ENCODE assay signal across 8 cellular contexts in genomic region chr4:4859799-4860380, GRCh38. TPM values are rescaled to one million over a fixed set of nuclear protein-coding genes. Genes with fewer than 3 reads are reported as not detected.
A peak's percentile ranks its signal among the peaks of the same experiment; 100 is the strongest.
DNase-seq lines count a peak whose midpoint lies in the region; ATAC-seq and TF ChIP-seq lines count a peak whose summit lies in the region.

No MANE protein-coding gene starts in this region.

- H3K27ac Mint-ChIP-seq in stimulated activated effector memory CD8-positive, alpha-beta T cell treated with anti-CD3 and anti-CD28 coated beads, Interleukin-12 subunit alpha, Interleukin-12 subunit beta, amount 100 ng/mL, for 72 hours, result no peak overlapping the region

- no peak for TF ChIP-seq RAD21 in SK-N-SH (IDR thresholded peaks at IDR 0.05; ENCODE audit: low read length)

- DNase-seq in SK-N-SH (peak; percentile 71), right atrium auricular region (ENCODE audit: low spot score) (no peak), DMS153 (lab: John Stamatoyannopoulos, UW) (no peak), NCI-H1048 (lab: John Stamatoyannopoulos, UW) (no peak)
- peak in 1 of 2 donors; percentile 54 for DNase-seq in stimulated activated effector memory CD8-positive, alpha-beta T cell treated with anti-CD3 and anti-CD28 coated beads, Interleukin-12 subunit alpha, Interleukin-12 subunit beta, amount 100 ng/mL, for 72 hours (ENCODE audit: low spot score in 2 of 2)
- DNase-seq in activated CD4-positive, alpha-beta T cell treated with anti-CD3 and anti-CD28 coated beads for 1 hour, result no peak

- ATAC-seq in GM18867 (IDR thresholded peaks at IDR 0.05; ENCODE audit: unreplicated experiment), result peak; percentile 39
- peak; percentile 33 for ATAC-seq in HG02840 (IDR thresholded peaks at IDR 0.05; ENCODE audit: low FRiP score, unreplicated experiment)
- ATAC-seq in stimulated activated effector memory CD8-positive, alpha-beta T cell treated with anti-CD3 and anti-CD28 coated beads, Interleukin-12 subunit alpha, Interleukin-12 subunit beta, amount 100 ng/mL, for 72 hours, result peak; percentile 29

- H3K27ac ChIP-seq in SK-N-SH (ENCODE audit: low read depth in 2 of 2, low read length in 1 of 2), result no peak overlapping the region
- H3K27ac ChIP-seq in right atrium auricular region, result peak overlapping the region; percentile 48 to 75

- peak overlapping the region; percentile 72; the same call in 1 of the 2 replicates for H2AFZ ChIP-seq in SK-N-SH (ENCODE audit: low read depth)

- H3K4me3 Mint-ChIP-seq in stimulated activated effector memory CD8-positive, alpha-beta T cell treated with anti-CD3 and anti-CD28 coated beads, Interleukin-12 subunit alpha, Interleukin-12 subunit beta, amount 100 ng/mL, for 72 hours, result no peak overlapping the region

- no peaks in the 10 kb centered on the region for H3K9me3 ChIP-seq in SK-N-SH
- H3K9me3 ChIP-seq in right atrium auricular region, result no peaks in the 10 kb centered on the region

- H3K4me3 ChIP-seq in SK-N-SH (ENCODE audit: low read depth in 2 of 2, low read length in 1 of 2), result peak overlapping the region; percentile 47 to 63
- H3K4me3 ChIP-seq in right atrium auricular region, result peak overlapping the region; percentile 51 to 69

- POLR2A ChIA-PET in SK-N-SH (lab: Yijun Ruan, JAX), result no interaction called here

- no peak for TF ChIP-seq CTCF in SK-N-SH (IDR thresholded peaks at IDR 0.05)
- TF ChIP-seq CTCF in right atrium auricular region (IDR thresholded peaks at IDR 0.05), result peak in 1 of 2 donors; percentile 6

- peaks cover 26% of the 10 kb centered on the region for H3K36me3 Mint-ChIP-seq in stimulated activated effector memory CD8-positive, alpha-beta T cell treated with anti-CD3 and anti-CD28 coated beads, Interleukin-12 subunit alpha, Interleukin-12 subunit beta, amount 100 ng/mL, for 72 hours

- WGBS in SK-N-SH (ENCODE audit: low lambda C conversion rate), result no CpG with 5 or more reads among the region's 65 CpGs

- peaks cover 12% of the 10 kb centered on the region; the same call in 1 of the 2 replicates for H4K20me1 ChIP-seq in SK-N-SH (ENCODE audit: insufficient read depth)

- H3K4me1 Mint-ChIP-seq in stimulated activated effector memory CD8-positive, alpha-beta T cell treated with anti-CD3 and anti-CD28 coated beads, Interleukin-12 subunit alpha, Interleukin-12 subunit beta, amount 100 ng/mL, for 72 hours, result peaks cover 45% of the 10 kb centered on the region

- no peak for TF ChIP-seq EP300 in SK-N-SH (IDR thresholded peaks at IDR 0.05; ENCODE audit: borderline replicate concordance in 1 of 2, low read depth in 1 of 2, low read length in 1 of 2)

- H3K27me3 ChIP-seq in SK-N-SH (ENCODE audit: insufficient read depth) (peaks cover 77% of the 10 kb centered on the region), right atrium auricular region (peaks cover 54 to 65% of the 10 kb centered on the region in 2 donors)

- H3K36me3 ChIP-seq in SK-N-SH (replicated peaks in 1 of 2; ENCODE audit: control insufficient read depth in 1 of 2, insufficient read depth in 2 of 2, low read length in 1 of 2), result no peaks in the 10 kb centered on the region
- H3K36me3 ChIP-seq in right atrium auricular region, result no peaks in the 10 kb centered on the region

- H3K9me3 Mint-ChIP-seq in stimulated activated effector memory CD8-positive, alpha-beta T cell treated with anti-CD3 and anti-CD28 coated beads, Interleukin-12 subunit alpha, Interleukin-12 subunit beta, amount 100 ng/mL, for 72 hours, result no peaks in the 10 kb centered on the region

- H3K79me2 ChIP-seq in SK-N-SH (ENCODE audit: insufficient read depth), result no peaks in the 10 kb centered on the region

- H3F3A ChIP-seq in SK-N-SH (replicated peaks; ENCODE audit: insufficient read depth), result no peaks in the 10 kb centered on the region

- peaks cover 0 to 8% of the 10 kb centered on the region in 2 experiments; a peak in 1 of 4 replicates for H3K4me1 ChIP-seq in SK-N-SH (ENCODE audit: control insufficient read depth in 1 of 2, insufficient read depth in 2 of 2, low read depth in 1 of 2, low read length in 1 of 2)
- H3K4me1 ChIP-seq in right atrium auricular region, result peaks cover 0 to 53% of the 10 kb centered on the region in 2 donors

- H3K4me2 ChIP-seq in SK-N-SH, result peak overlapping the region; percentile 81

- no peaks in the 10 kb centered on the region for H3K9me2 ChIP-seq in SK-N-SH

- no peak overlapping the region for H3K9ac ChIP-seq in SK-N-SH

- CTCF ChIA-PET in SK-N-SH (lab: Yijun Ruan, JAX), result no interaction called here

TF ChIP-seq in SK-N-SH, 30 proteins besides CTCF, POLR2A, EP300 and RAD21:
- TF ChIP-seq GABPA (IDR thresholded peaks at IDR 0.05; ENCODE audit: low read depth), result no peak
- no peak for TF ChIP-seq FOXM1 (IDR thresholded peaks at IDR 0.05; ENCODE audit: low read depth)
- TF ChIP-seq CHD2 (IDR thresholded peaks at IDR 0.05; ENCODE audit: low read length, partially characterized antibody), result no peak
- no peak for TF ChIP-seq TAF1 (IDR thresholded peaks at IDR 0.05; ENCODE audit: borderline replicate concordance, low read depth, low read length)
- TF ChIP-seq TCF12 (IDR thresholded peaks at IDR 0.05), result no peak
- no peak for TF ChIP-seq USF2 (IDR thresholded peaks at IDR 0.05; ENCODE audit: borderline replicate concordance, low read depth, low read length)
- no peak for TF ChIP-seq RFX5 (IDR thresholded peaks at IDR 0.05; ENCODE audit: low read length)
- TF ChIP-seq POLR2AphosphoS5 (IDR thresholded peaks at IDR 0.05; ENCODE audit: low read depth, low read length), result no peak
- no peak for TF ChIP-seq JUND (IDR thresholded peaks at IDR 0.05)

RNA-seq across cellular contexts. Expression of gene MSX1, which starts 0.4 kb away (rescaled TPM):
- polyA plus RNA-seq in SK-N-SH (2012; rRNA removed), result 1.5 and 2.1 TPM in 2 replicates
- polyA plus RNA-seq in SK-N-SH (2012; cell fraction: cytosol; rRNA removed), result 0.97 and 1.7 TPM in 2 replicates
- 0.99 and 1.4 TPM in 2 replicates for polyA plus RNA-seq in SK-N-SH (2012; cell fraction: nucleus; rRNA removed)
- total RNA-seq in right atrium auricular region, result 1 to 10 TPM; 1.4 to 2.9 TPM

Comparison
In these comparisons a context has a peak if more than half of its experiments do, and no peak if none do; other contexts are left out.
1. H3K27ac ChIP-seq: peak in right atrium auricular region (2 of 2); none in SK-N-SH (0 of 2).
2. Peak in every context shown above with its lines, with median percentiles within 50 percentile points of each other: ATAC-seq.